In genomic region chr20:595330-596308, GRCh38 we compare ENCODE assay signal across 1 cellular context.
TF ChIP-seq lines count a peak whose summit lies in the region.

No MANE protein-coding gene starts in this region.

TF ChIP-seq in WTC11, 78 proteins besides CTCF, POLR2A, EP300 and RAD21 (continued from another document):
- TF ChIP-seq ATF6 (CRISPR knock-in tag; IDR thresholded peaks at IDR 0.05) (no peak), TCF7 (CRISPR knock-in tag; IDR thresholded peaks at IDR 0.05; ENCODE audit: low read depth) (no peak), ZBTB21 (CRISPR knock-in tag; IDR thresholded peaks at IDR 0.05; ENCODE audit: borderline replicate concordance) (no peak), CREB1 (CRISPR knock-in tag; IDR thresholded peaks at IDR 0.05) (no peak), EMX1 (CRISPR knock-in tag; IDR thresholded peaks at IDR 0.05) (no peak), SMAD4 (CRISPR knock-in tag; IDR thresholded peaks at IDR 0.05) (no peak), AFF4 (CRISPR knock-in tag; IDR thresholded peaks at IDR 0.05; ENCODE audit: borderline replicate concordance) (no peak), AR (CRISPR knock-in tag; IDR thresholded peaks at IDR 0.05) (no peak), ZNF416 (CRISPR knock-in tag; IDR thresholded peaks at IDR 0.05) (no peak), CBFB (CRISPR knock-in tag; IDR thresholded peaks at IDR 0.05; ENCODE audit: low read depth) (no peak), ZNF232 (CRISPR knock-in tag; IDR thresholded peaks at IDR 0.05) (no peak), FOXP4 (CRISPR knock-in tag; IDR thresholded peaks at IDR 0.05) (no peak), CDX4 (CRISPR knock-in tag; IDR thresholded peaks at IDR 0.05; ENCODE audit: borderline replicate concordance) (no peak), KAT7 (CRISPR knock-in tag; IDR thresholded peaks at IDR 0.05; ENCODE audit: borderline replicate concordance) (no peak)
